25 cellular contexts compared by ENCODE assay signal in the genomic region with DNA sequence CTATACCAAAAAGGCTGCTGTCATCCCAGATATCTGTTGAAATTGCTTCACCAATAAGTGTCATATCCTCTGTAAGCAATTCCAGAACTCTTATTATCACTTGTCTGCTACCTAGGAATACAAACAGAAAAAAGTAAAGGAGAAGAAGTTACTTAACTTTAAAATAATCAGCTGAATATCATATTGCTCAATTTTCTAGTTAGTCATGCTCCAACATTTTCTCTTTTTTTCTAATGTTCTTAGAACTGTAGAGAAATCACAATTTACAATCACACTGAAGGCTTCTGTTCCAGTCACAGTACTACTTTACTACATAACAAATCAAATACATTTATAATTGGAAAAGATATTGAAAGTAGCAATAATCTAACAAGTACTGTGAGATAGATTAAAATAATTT.
"Had no signal": no experiment of that assay in that cellular context is flagged by ENCODE, and none has a peak within 500 bp of the region (broad histone marks: within the 10 kb centered on the region; RNA-seq: fewer than 3 reads in every experiment).

No MANE protein-coding gene starts in this region.

- H3K36me3 ChIP-seq: uterus had no signal

- H3K9me3 ChIP-seq: heart left ventricle, lower lobe of right lung, sigmoid colon, spleen, testis, uterus had no signal

- DNase-seq: activated B cell treated with CpG ODN at 0.5 μM for 24 hours; activated CD4-positive, alpha-beta T cell treated with anti-CD3 and anti-CD28 coated beads for 36 hours; activated CD4-positive, alpha-beta T cell treated with anti-CD3 and anti-CD28 coated beads, Interleukin-2, amount 50 U/mL, for 4 hours; activated CD8-positive, alpha-beta memory T cell treated with anti-CD3 and anti-CD28 coated beads for 24 hours; activated CD8-positive, alpha-beta memory T cell treated with anti-CD3 and anti-CD28 coated beads, Interleukin-2, amount 50 U/mL, for 48 hours; activated naive CD4-positive, alpha-beta T cell treated with Interleukin-2 at 50 U/mL for 16 hours; activated naive CD8-positive, alpha-beta T cell treated with anti-CD3 and anti-CD28 coated beads for 36 hours; activated T-cell treated with anti-CD3 and anti-CD28 coated beads, Interleukin-2, amount 50 U/mL, for 4 hours; amygdala; dermis blood vessel endothelial cell; effector CD8-positive, alpha-beta T cell; erythroblast; heart left ventricle; kidney; lower lobe of right lung; naive B cell; occipital lobe; retina; sigmoid colon; spleen; stimulated activated CD4-positive, alpha-beta T cell treated with anti-CD3 and anti-CD28 coated beads, Interleukin-4, amount 100 ng/mL, for 1 hour; stimulated activated naive CD4-positive, alpha-beta T cell; T1000; testis; uterus had no signal

- H3K4me3 ChIP-seq: heart left ventricle, lower lobe of right lung, sigmoid colon, spleen, testis, uterus had no signal

- H3K4me1 ChIP-seq: heart left ventricle, lower lobe of right lung, sigmoid colon, spleen, testis, uterus had no signal

- FAIRE-seq: kidney had no signal

- H3K27me3 ChIP-seq: heart left ventricle, sigmoid colon, spleen, testis, uterus had no signal

- H3K27ac ChIP-seq: heart left ventricle, lower lobe of right lung, sigmoid colon, spleen, testis, uterus had no signal
